ENCODE assay signal across 8 cellular contexts in genomic region chr10:119199231-119199992, GRCh38. TPM values are rescaled to one million over a fixed set of nuclear protein-coding genes. Genes with fewer than 3 reads are reported as not detected.
DNase-seq lines count a peak whose midpoint lies in the region; ATAC-seq and TF ChIP-seq lines count a peak whose summit lies in the region.

No MANE protein-coding gene starts in this region.

- no peak overlapping the region for H3K4me3 Mint-ChIP-seq in MCF 10A (ENCODE audit: unreplicated experiment)

- TF ChIP-seq CTCF in AG09309 (IDR thresholded peaks at IDR 0.05; ENCODE audit: control insufficient read depth, insufficient read depth, low read depth, low read length, missing control alignments): peak; percentile 95
- TF ChIP-seq CTCF in GM12873 (IDR thresholded peaks at IDR 0.05; ENCODE audit: insufficient read depth, low read depth, low read length, missing control alignments): peak; percentile 86
- peak; percentile 74 for TF ChIP-seq CTCF in SK-N-SH (IDR thresholded peaks at IDR 0.05)
- peak; percentile 59 for TF ChIP-seq CTCF in MCF 10A (IDR thresholded peaks at IDR 0.05; ENCODE audit: unreplicated experiment)

- H3K4me3 ChIP-seq in AG09309 (ENCODE audit: control insufficient read depth, low read depth, low read length) (no peak overlapping the region), SK-N-SH (ENCODE audit: low read depth in 2 of 2, low read length in 1 of 2) (no peak overlapping the region), skeletal muscle satellite cell (ENCODE audit: low read length) (no peak overlapping the region)

- no peaks in the 10 kb centered on the region for H3K9me2 ChIP-seq in SK-N-SH

- H3K27me3 Mint-ChIP-seq in MCF 10A (ENCODE audit: insufficient read depth, unreplicated experiment): no peaks in the 10 kb centered on the region

- peak; percentile 98 for TF ChIP-seq RAD21 in SK-N-SH (IDR thresholded peaks at IDR 0.05; ENCODE audit: low read length)

- no peak overlapping the region for H3K27ac Mint-ChIP-seq in MCF 10A (ENCODE audit: low read depth, unreplicated experiment)

- no peak for ATAC-seq in HG02840 (IDR thresholded peaks at IDR 0.05; ENCODE audit: low FRiP score, unreplicated experiment)

- CTCF ChIA-PET in SK-N-SH (lab: Yijun Ruan, JAX) (interaction anchor here (0.5 to 15.4 kb wide), 66 partner anchors 7 to 632 kb away, joined by 3 to 505 read pairs (median 5); partner anchors contain the start of genes GRK5, PRDX3 and RGS10), MCF 10A (lab: Yijun Ruan, JAX) (interaction anchor here (0.5 to 8.1 kb wide), 41 partner anchors 10 to 715 kb away, joined by 3 to 116 read pairs (median 3); no protein-coding TSS in a partner anchor)

- H2AFZ ChIP-seq in SK-N-SH (ENCODE audit: low read depth): no peak overlapping the region

- BruUV-seq in MCF 10A (replicated peaks; lab: Mats Ljungman, UMichigan): no TSS peak

- H3K9me3 Mint-ChIP-seq in MCF 10A (ENCODE audit: unreplicated experiment): no peaks in the 10 kb centered on the region

- H4K20me1 ChIP-seq in SK-N-SH (ENCODE audit: insufficient read depth): no peaks in the 10 kb centered on the region

- no peaks in the 10 kb centered on the region for H3K79me2 ChIP-seq in SK-N-SH (ENCODE audit: insufficient read depth)

- intact Hi-C loops in MCF 10A (cut with micrococcal nuclease): loop anchor here (1.0 kb wide), 2 partner anchors 218 to 246 kb away; no protein-coding TSS in a partner anchor

- POLR2A ChIA-PET in SK-N-SH (lab: Yijun Ruan, JAX) (interaction anchor here (0.8 to 1.0 kb wide), 2 partner anchors 20 to 246 kb away, joined by 3 to 4 read pairs; no protein-coding TSS in a partner anchor), MCF 10A (lab: Yijun Ruan, JAX) (interaction anchor here (0.7 to 2.0 kb wide), 4 partner anchors 20 to 396 kb away, joined by 3 to 10 read pairs (median 4); partner anchors contain the start of gene PRDX3)

- H3K9me3 ChIP-seq in SK-N-SH (no peaks in the 10 kb centered on the region), skeletal muscle satellite cell (replicated peaks; ENCODE audit: low read length) (no peaks in the 10 kb centered on the region)

- H3K4me2 ChIP-seq in SK-N-SH (no peak overlapping the region), skeletal muscle satellite cell (ENCODE audit: low read length) (peak overlapping the region; percentile 41)

- H3K27ac ChIP-seq in SK-N-SH (ENCODE audit: low read depth in 2 of 2, low read length in 1 of 2): no peak overlapping the region

- peaks cover 16% of the 10 kb centered on the region for H3K4me1 Mint-ChIP-seq in MCF 10A (ENCODE audit: insufficient read depth, unreplicated experiment)

- TF ChIP-seq EP300 in SK-N-SH (IDR thresholded peaks at IDR 0.05; ENCODE audit: borderline replicate concordance in 1 of 2, low read depth in 1 of 2, low read length in 1 of 2): no peak

- no peaks in the 10 kb centered on the region for H3K27me3 ChIP-seq in SK-N-SH (ENCODE audit: insufficient read depth)
- peaks cover 15% of the 10 kb centered on the region for H3K27me3 ChIP-seq in skeletal muscle satellite cell (ENCODE audit: control insufficient read depth, insufficient read depth, low read length)

- in situ Hi-C loops in KBM-7 (cut with MboI; ENCODE audit: low pct_unique_long_range_greater_than_20kb, low sequenced_read_pairs): no loop called here

- H3F3A ChIP-seq in SK-N-SH (replicated peaks; ENCODE audit: insufficient read depth): peaks cover 11% of the 10 kb centered on the region

- WGBS in SK-N-SH (ENCODE audit: low lambda C conversion rate): 48% methylated on average over 9 of the region's 9 CpGs

- H3K4me1 ChIP-seq in SK-N-SH (ENCODE audit: control insufficient read depth in 1 of 2, insufficient read depth in 2 of 2, low read depth in 1 of 2, low read length in 1 of 2) (peaks cover 0 to 9% of the 10 kb centered on the region in 2 experiments; a peak in 2 of 4 replicates), skeletal muscle satellite cell (ENCODE audit: control insufficient read depth, insufficient read depth, low read length) (peaks cover 11% of the 10 kb centered on the region)

- no peak overlapping the region for H3K9ac ChIP-seq in SK-N-SH
- no peak overlapping the region for H3K9ac ChIP-seq in skeletal muscle satellite cell (ENCODE audit: low read depth, low read length)

- DNase-seq in AG09309 (ENCODE audit: low read depth) (no peak), KBM-7 (peak; percentile 68), SK-N-SH (peak; percentile 78), MCF 10A (ENCODE audit: unreplicated experiment) (peak; percentile 73), iPS-NIHi11 (ENCODE audit: low spot score) (peak; percentile 75)

- no peaks in the 10 kb centered on the region for H3K36me3 Mint-ChIP-seq in MCF 10A (ENCODE audit: insufficient read depth, unreplicated experiment)

- H3K36me3 ChIP-seq in SK-N-SH (replicated peaks in 1 of 2; ENCODE audit: control insufficient read depth in 1 of 2, insufficient read depth in 2 of 2, low read length in 1 of 2) (no peaks in the 10 kb centered on the region), skeletal muscle satellite cell (ENCODE audit: insufficient read depth, low read length) (no peaks in the 10 kb centered on the region)

TF ChIP-seq in SK-N-SH, 30 proteins besides CTCF, POLR2A, EP300 and RAD21:
- TF ChIP-seq SMC3 (IDR thresholded peaks at IDR 0.05; ENCODE audit: low read depth, low read length) (peak; percentile 92), CHD2 (IDR thresholded peaks at IDR 0.05; ENCODE audit: low read length, partially characterized antibody) (peak; percentile 33), ELF1 (IDR thresholded peaks at IDR 0.05) (no peak)

RNA-seq across cellular contexts. Expression of gene GRK5, which starts 8.0 kb away (rescaled TPM):
- polyA plus RNA-seq in SK-N-SH (2012; rRNA removed): 9.5 and 12.1 TPM in 2 replicates
- 8.9 and 11.6 TPM in 2 replicates for polyA plus RNA-seq in SK-N-SH (2012; cell fraction: cytosol; rRNA removed)
- polyA plus RNA-seq in SK-N-SH (2012; cell fraction: nucleus; rRNA removed): 10.3 and 10.8 TPM in 2 replicates
- total RNA-seq in MCF 10A (2022): 0.82 and 1.2 TPM in 2 replicates
- 5.1 and 6.8 TPM in 2 replicates for total RNA-seq in skeletal muscle satellite cell (2012; rRNA removed)

RNA-seq across cellular contexts. Expression of gene PRDX3, which starts 20.8 kb away (rescaled TPM):
- polyA plus RNA-seq in SK-N-SH (2012; rRNA removed): 193 and 278 TPM in 2 replicates
- polyA plus RNA-seq in SK-N-SH (2012; cell fraction: cytosol; rRNA removed): 306 and 319 TPM in 2 replicates
- 64.2 and 128 TPM in 2 replicates for polyA plus RNA-seq in SK-N-SH (2012; cell fraction: nucleus; rRNA removed)
- 85.6 and 94.4 TPM in 2 replicates for total RNA-seq in MCF 10A (2022)
- 164 and 171 TPM in 2 replicates for total RNA-seq in skeletal muscle satellite cell (2012; rRNA removed)

RNA-seq across cellular contexts. Expression of gene SFXN4, which starts 33.9 kb away (rescaled TPM):
- 24.2 and 32.0 TPM in 2 replicates for polyA plus RNA-seq in SK-N-SH (2012; rRNA removed)
- polyA plus RNA-seq in SK-N-SH (2012; cell fraction: cytosol; rRNA removed): 23.0 and 33.1 TPM in 2 replicates
- polyA plus RNA-seq in SK-N-SH (2012; cell fraction: nucleus; rRNA removed): 67.8 and 86.1 TPM in 2 replicates
- total RNA-seq in MCF 10A (2022): 33.2 and 44.7 TPM in 2 replicates
- total RNA-seq in skeletal muscle satellite cell (2012; rRNA removed): 17.5 and 26.0 TPM in 2 replicates
